8 cellular contexts compared by ENCODE assay signal in genomic region chr9:93576296-93577044, GRCh38. TPM values are rescaled to one million over a fixed set of nuclear protein-coding genes. Genes with fewer than 3 reads are reported as not detected.
A peak's percentile ranks its signal among the peaks of the same experiment; 100 is the strongest.
DNase-seq lines count a peak whose midpoint lies in the region; ATAC-seq and TF ChIP-seq lines count a peak whose summit lies in the region.

TSS of gene PHF2 (plus strand) at chr9:93576584. CDS start at chr9:93576774, 190 bp downstream.

- H3K36me3 Mint-ChIP-seq in activated naive CD4-positive, alpha-beta T cell treated with anti-CD3 and anti-CD28 coated beads for 36 hours (ENCODE audit: low read depth) = no peaks in the 10 kb centered on the region

- H3K4me3 ChIP-seq in BE2C (ENCODE audit: low read depth, low read length) (peak within 1 kb of the TSS; percentile 73), NB4 (ENCODE audit: low read depth, low read length) (peak within 1 kb of the TSS; percentile 59), cardiac muscle cell (peak within 1 kb of the TSS; percentile 99), parathyroid adenoma (ENCODE audit: low read depth, low read length) (peak within 1 kb of the TSS; percentile 86)

- H3K4me1 Mint-ChIP-seq in activated naive CD4-positive, alpha-beta T cell treated with anti-CD3 and anti-CD28 coated beads for 36 hours (ENCODE audit: low read depth) = peaks cover 34% of the 10 kb centered on the region

- H3K36me3 ChIP-seq in BE2C (no peaks in the 10 kb centered on the region), cardiac muscle cell (no peaks in the 10 kb centered on the region), parathyroid adenoma (ENCODE audit: control insufficient read depth, insufficient read depth, low read length) (no peaks in the 10 kb centered on the region)

- no peaks in the 10 kb centered on the region for H3K4me1 ChIP-seq in BE2C
- H3K4me1 ChIP-seq in cardiac muscle cell (ENCODE audit: low read depth) = peaks cover 8% of the 10 kb centered on the region
- no peaks in the 10 kb centered on the region for H3K4me1 ChIP-seq in parathyroid adenoma

- TF ChIP-seq CTCF in BE2C (IDR thresholded peaks at IDR 0.05; ENCODE audit: low read depth, low read length) (no peak), NB4 (IDR thresholded peaks at IDR 0.05; ENCODE audit: low read depth, low read length) (no peak), cardiac muscle cell (IDR thresholded peaks at IDR 0.05; ENCODE audit: low read depth, low read length) (no peak), parathyroid adenoma (IDR thresholded peaks at IDR 0.05) (no peak)

- peak within 1 kb of the TSS; percentile 86 for H3K4me3 Mint-ChIP-seq in activated naive CD4-positive, alpha-beta T cell treated with anti-CD3 and anti-CD28 coated beads for 36 hours

- peak; percentile 13 for TF ChIP-seq POLR2A in NB4 (IDR thresholded peaks at IDR 0.05; ENCODE audit: extremely low read depth, insufficient read length)

- H3K9me3 Mint-ChIP-seq in activated naive CD4-positive, alpha-beta T cell treated with anti-CD3 and anti-CD28 coated beads for 36 hours = no peaks in the 10 kb centered on the region

- peak within 1 kb of the TSS; percentile 61 for H3K9ac ChIP-seq in parathyroid adenoma

- CTCF ChIA-PET in activated naive CD4-positive, alpha-beta T cell treated with anti-CD3 and anti-CD28 coated beads for 36 hours (lab: Charles Lee) = interaction anchor here (1.5 kb wide), 1 partner anchor 10 kb away, joined by 4 read pairs; no protein-coding TSS in a partner anchor

- peak within 1 kb of the TSS; percentile 96 for H3K4me2 ChIP-seq in parathyroid adenoma (ENCODE audit: low read length)

- H3K9me3 ChIP-seq in BE2C (no peaks in the 10 kb centered on the region), cardiac muscle cell (ENCODE audit: low read depth) (no peaks in the 10 kb centered on the region), parathyroid adenoma (ENCODE audit: control insufficient read depth, low read length) (no peaks in the 10 kb centered on the region)

- peak within 1 kb of the TSS; percentile 79 for H2AFZ ChIP-seq in parathyroid adenoma

- ATAC-seq in GM19455 (IDR thresholded peaks at IDR 0.05; ENCODE audit: unreplicated experiment) (peak; percentile 47), GM21526 (IDR thresholded peaks at IDR 0.05; ENCODE audit: low FRiP score, unreplicated experiment) (no peak)

- no peaks in the 10 kb centered on the region for H3K27me3 Mint-ChIP-seq in activated naive CD4-positive, alpha-beta T cell treated with anti-CD3 and anti-CD28 coated beads for 36 hours (ENCODE audit: low read depth)

- peak within 1 kb of the TSS; percentile 87 for H3K27ac Mint-ChIP-seq in activated naive CD4-positive, alpha-beta T cell treated with anti-CD3 and anti-CD28 coated beads for 36 hours

- H3K27ac ChIP-seq in cardiac muscle cell (peak within 1 kb of the TSS; percentile 82), parathyroid adenoma (peak within 1 kb of the TSS; percentile 80)

- DNase-seq in BE2C (no peak), NB4 (ENCODE audit: low read depth) (peak; percentile 37), cardiac muscle cell (ENCODE audit: low read depth in 1 of 2, low spot score in 1 of 2) (peak; percentile 33 to 59), DMS79 (lab: John Stamatoyannopoulos, UW) (no peak)
- peak; percentile 21 for DNase-seq in activated naive CD4-positive, alpha-beta T cell treated with anti-CD3 and anti-CD28 coated beads for 36 hours

- peaks cover 12% of the 10 kb centered on the region for H3K79me2 ChIP-seq in parathyroid adenoma

- intact Hi-C loops in activated naive CD4-positive, alpha-beta T cell treated with anti-CD3 and anti-CD28 coated beads for 36 hours (cut with micrococcal nuclease) = loop anchor here (1.0 kb wide), 1 partner anchor 10 kb away; no protein-coding TSS in a partner anchor

- H3K27me3 ChIP-seq in BE2C = no peaks in the 10 kb centered on the region
- H3K27me3 ChIP-seq in cardiac muscle cell = no peaks in the 10 kb centered on the region
- no peaks in the 10 kb centered on the region for H3K27me3 ChIP-seq in parathyroid adenoma (ENCODE audit: control insufficient read depth, insufficient read depth, low read length)

RNA-seq across cellular contexts. Expression of gene PHF2, which starts in this region (rescaled TPM):
- 28.1 TPM for polyA plus RNA-seq in BE2C (2012; ENCODE audit: insufficient read depth, insufficient read length, low read depth)
- 10 to 100 TPM; 14.4 to 16.6 TPM for total RNA-seq in activated naive CD4-positive, alpha-beta T cell treated with anti-CD3 and anti-CD28 coated beads for 36 hours
- 24.1 and 33.7 TPM in 2 replicates for total RNA-seq in cardiac muscle cell
- 14.1 and 20.8 TPM in 2 replicates for polyA plus RNA-seq in cardiac muscle cell

Comparison
In these comparisons a context has a peak if more than half of its experiments do, and no peak if none do; other contexts are left out.
1. DNase-seq: peak in NB4 (single experiment), activated naive CD4-positive, alpha-beta T cell treated with anti-CD3 and anti-CD28 coated beads for 36 hours (single experiment) and cardiac muscle cell (2 of 2); none in BE2C (single experiment) and DMS79 (single experiment).
2. Peak in every context shown above with its lines, with median percentiles within 50 percentile points of each other: H3K4me3 ChIP-seq.